1 cellular context compared by ENCODE assay signal in genomic region chr4:66062044-66062443, GRCh38.
TF ChIP-seq lines count a peak whose summit lies in the region.

No MANE protein-coding gene starts in this region.

TF ChIP-seq in IMR-90, 13 proteins besides CTCF, POLR2A, EP300 and RAD21 (continued from another document):
- no peak for TF ChIP-seq FOS (IDR thresholded peaks at IDR 0.05; ENCODE audit: low read depth, low read length)
- no peak for TF ChIP-seq MAZ (IDR thresholded peaks at IDR 0.05; ENCODE audit: borderline replicate concordance, low read depth, low read length)
- no peak for TF ChIP-seq BHLHE40 (IDR thresholded peaks at IDR 0.05; ENCODE audit: low read depth, low read length)
- TF ChIP-seq CEBPB (IDR thresholded peaks at IDR 0.05; ENCODE audit: low read depth, low read length) = no peak
- no peak for TF ChIP-seq NFE2L2 (IDR thresholded peaks at IDR 0.05; ENCODE audit: low read depth, low read length)
- TF ChIP-seq SMC3 (IDR thresholded peaks at IDR 0.05; ENCODE audit: low read depth, low read length) = no peak
- TF ChIP-seq, protein P1, sequence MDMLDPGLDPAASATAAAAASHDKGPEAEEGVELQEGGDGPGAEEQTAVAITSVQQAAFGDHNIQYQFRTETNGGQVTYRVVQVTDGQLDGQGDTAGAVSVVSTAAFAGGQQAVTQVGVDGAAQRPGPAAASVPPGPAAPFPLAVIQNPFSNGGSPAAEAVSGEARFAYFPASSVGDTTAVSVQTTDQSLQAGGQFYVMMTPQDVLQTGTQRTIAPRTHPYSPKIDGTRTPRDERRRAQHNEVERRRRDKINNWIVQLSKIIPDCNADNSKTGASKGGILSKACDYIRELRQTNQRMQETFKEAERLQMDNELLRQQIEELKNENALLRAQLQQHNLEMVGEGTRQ (IDR thresholded peaks at IDR 0.05; ENCODE audit: low read depth, low read length) = no peak
